ENCODE assay signal across 10 cellular contexts in genomic region chrX:119756926-119757635, GRCh38. TPM values are rescaled to one million over a fixed set of nuclear protein-coding genes. Genes with fewer than 3 reads are reported as not detected.
DNase-seq lines count a peak whose midpoint lies in the region; ATAC-seq, FAIRE-seq and TF ChIP-seq lines count a peak whose summit lies in the region.
"Had no signal": no experiment of that assay in that cellular context is flagged by ENCODE, and none has a peak within 500 bp of the region (broad histone marks: within the 10 kb centered on the region; RNA-seq: fewer than 3 reads in every experiment).

No MANE protein-coding gene starts in this region.

- in situ Hi-C loops in KBM-7 (cut with MboI; ENCODE audit: low pct_unique_long_range_greater_than_20kb, low sequenced_read_pairs), result no loop called here

- H2AFZ ChIP-seq in OCI-LY7 (ENCODE audit: low read length) (peak overlapping the region; percentile 91; the same call in 1 of the 2 replicates), parathyroid adenoma (peak overlapping the region; percentile 88)

- no peak for DNase-seq in GM18507 (ENCODE audit: extremely low spot score, insufficient read length, low read depth)
- peak; percentile 40 for DNase-seq in OCI-LY7 (ENCODE audit: low spot score)
- DNase-seq in effector memory CD8-positive, alpha-beta T cell, result no peak
- DNase-seq in KBM-7, result no peak
- no peak for DNase-seq in OCI-M1 (lab: John Stamatoyannopoulos, UW)
- DNase-seq: MG63 had no signal

- peak overlapping the region; percentile 88 to 94 for H3K27ac Mint-ChIP-seq in effector memory CD8-positive, alpha-beta T cell

- H3K27me3 Mint-ChIP-seq in effector memory CD8-positive, alpha-beta T cell, result no peaks in the 10 kb centered on the region

- no peaks in the 10 kb centered on the region for H3K9me3 Mint-ChIP-seq in effector memory CD8-positive, alpha-beta T cell

- FAIRE-seq in GM18507 (lab: Jason Lieb, UNC), result peak; percentile 80

- intact Hi-C loops in OCI-LY7 (cut with micrococcal nuclease; ENCODE audit: unreplicated experiment), result loop anchor here (10.0 kb wide), 1 partner anchor 152 kb away; the partner anchor contains the start of gene NKRF

- no peak for TF ChIP-seq CTCF in OCI-LY7 (conservative IDR thresholded peaks at IDR 0.05; ENCODE audit: low read length)
- TF ChIP-seq CTCF in parathyroid adenoma (IDR thresholded peaks at IDR 0.05), result no peak

- POLR2A ChIA-PET in OCI-LY7 (lab: Charles Lee), result interaction anchor here (1.0 to 1.6 kb wide), 4 partner anchors 18 to 137 kb away, joined by 4 to 6 read pairs (median 4); partner anchors contain the start of genes RPL39 and SEPTIN6

- BruUV-seq in OCI-LY7 (replicated peaks; lab: Mats Ljungman, UMichigan), result no TSS peak

- peak overlapping the region; percentile 69 for H3K27ac ChIP-seq in OCI-LY7 (ENCODE audit: low read depth, low read length, poor library complexity, severe bottlenecking)
- no peak overlapping the region for H3K27ac ChIP-seq in parathyroid adenoma

- H3K27me3 ChIP-seq in parathyroid adenoma (ENCODE audit: control insufficient read depth, insufficient read depth, low read length), result no peaks in the 10 kb centered on the region
- H3K27me3 ChIP-seq: MG63 had no signal

- peak overlapping the region; percentile 77 to 87 for H3K4me3 Mint-ChIP-seq in effector memory CD8-positive, alpha-beta T cell

- H3K9me3 ChIP-seq in OCI-LY7 (ENCODE audit: low read length) (no peaks in the 10 kb centered on the region), parathyroid adenoma (ENCODE audit: control insufficient read depth, low read length) (no peaks in the 10 kb centered on the region)
- H3K9me3 ChIP-seq: MG63, tibial nerve had no signal

- no peaks in the 10 kb centered on the region for H3K9me2 ChIP-seq in OCI-LY7 (ENCODE audit: insufficient read depth, low read length)

- H3K4me3 ChIP-seq in OCI-LY7 (ENCODE audit: low read depth, low read length, poor library complexity, severe bottlenecking), result no peak overlapping the region
- H3K4me3 ChIP-seq in parathyroid adenoma (ENCODE audit: low read depth, low read length), result no peak overlapping the region
- H3K4me3 ChIP-seq: MG63 had no signal

- H4K20me1 ChIP-seq in OCI-LY7 (ENCODE audit: insufficient read depth, low read length), result no peaks in the 10 kb centered on the region

- CTCF ChIA-PET in OCI-LY7 (lab: Charles Lee; ENCODE audit: unreplicated experiment), result interaction anchor here (0.6 kb wide), 1 partner anchor 156 kb away, joined by 3 read pairs; no protein-coding TSS in a partner anchor

- H3K4me1 Mint-ChIP-seq in effector memory CD8-positive, alpha-beta T cell (ENCODE audit: low read depth in 2 of 2), result peaks cover 23 to 31% of the 10 kb centered on the region in 2 donors

- H3K79me2 ChIP-seq in OCI-LY7 (ENCODE audit: insufficient read depth, low read depth, low read length) (no peaks in the 10 kb centered on the region), parathyroid adenoma (no peaks in the 10 kb centered on the region)

- H3K4me2 ChIP-seq in OCI-LY7 (ENCODE audit: low read length), result peak overlapping the region; percentile 87
- peak overlapping the region; percentile 47 for H3K4me2 ChIP-seq in parathyroid adenoma (ENCODE audit: low read length)

- no peak for ATAC-seq in effector memory CD8-positive, alpha-beta T cell (replicated peaks)
- ATAC-seq in HG03460 (IDR thresholded peaks at IDR 0.05; ENCODE audit: unreplicated experiment), result no peak
- ATAC-seq in GM18870 (IDR thresholded peaks at IDR 0.05; ENCODE audit: unreplicated experiment), result no peak

- peaks cover 66% of the 10 kb centered on the region for H3K4me1 ChIP-seq in OCI-LY7 (ENCODE audit: insufficient read depth, low read length, poor library complexity, severe bottlenecking)
- H3K4me1 ChIP-seq in parathyroid adenoma, result no peaks in the 10 kb centered on the region

- H3K9ac ChIP-seq in parathyroid adenoma, result no peak overlapping the region

- H3K36me3 ChIP-seq in OCI-LY7 (ENCODE audit: insufficient read depth, low read length) (no peaks in the 10 kb centered on the region), parathyroid adenoma (ENCODE audit: control insufficient read depth, insufficient read depth, low read length) (no peaks in the 10 kb centered on the region)
- H3K36me3 ChIP-seq: MG63, tibial nerve had no signal

- peaks cover 23% of the 10 kb centered on the region for H3K36me3 Mint-ChIP-seq in effector memory CD8-positive, alpha-beta T cell (ENCODE audit: insufficient read depth)

RNA-seq across cellular contexts. Expression of gene SOWAHD, which starts 1.3 kb away (rescaled TPM):
- not detected in 2 replicates for total RNA-seq in OCI-LY7 (2014; rRNA removed; shearing (Covaris generic))
- 0.29 and 0.55 TPM in 2 replicates for total RNA-seq in OCI-LY7 (2022)

RNA-seq across cellular contexts. Expression of gene RPL39, which starts 34.3 kb away (rescaled TPM):
- 1,897 and 2,118 TPM in 2 replicates for total RNA-seq in OCI-LY7 (2014; rRNA removed; shearing (Covaris generic))
- 2,029 and 2,070 TPM in 2 replicates for total RNA-seq in OCI-LY7 (2022)
